In genomic region chr1:158714754-158715153, GRCh38 we compare ENCODE assay signal across 1 cellular context.
TF ChIP-seq lines count a peak whose summit lies in the region.

No MANE protein-coding gene starts in this region.

TF ChIP-seq in K562, 482 proteins besides CTCF, POLR2A, EP300 and RAD21:
- no peak for TF ChIP-seq MTA2 (IDR thresholded peaks at IDR 0.05; ENCODE audit: low read depth)
- no peak for TF ChIP-seq KLF13 (tag; IDR thresholded peaks at IDR 0.05; ENCODE audit: borderline replicate concordance, low read depth)
- no peak for TF ChIP-seq CEBPB (tag; IDR thresholded peaks at IDR 0.05)
- TF ChIP-seq RERE (CRISPR knock-in tag; IDR thresholded peaks at IDR 0.05; ENCODE audit: borderline replicate concordance): no peak
- no peak for TF ChIP-seq ESRRB (CRISPR knock-in tag; IDR thresholded peaks at IDR 0.05; ENCODE audit: borderline replicate concordance)
- no peak for TF ChIP-seq NFRKB (IDR thresholded peaks at IDR 0.05; ENCODE audit: low read depth)
- no peak for TF ChIP-seq CHD1 (IDR thresholded peaks at IDR 0.05; ENCODE audit: low read length)
- no peak for TF ChIP-seq ID3 (CRISPR knock-in tag; IDR thresholded peaks at IDR 0.05)
- TF ChIP-seq ID3 (tag; IDR thresholded peaks at IDR 0.05): no peak
- TF ChIP-seq HNRNPLL (IDR thresholded peaks at IDR 0.05; ENCODE audit: low read depth, low read length, poor library complexity, severe bottlenecking): no peak
- no peak for TF ChIP-seq NFATC3 (IDR thresholded peaks at IDR 0.05)
- TF ChIP-seq MIER1 (IDR thresholded peaks at IDR 0.05; ENCODE audit: low read depth): no peak
- TF ChIP-seq CBX1 (IDR thresholded peaks at IDR 0.05; ENCODE audit: low read depth): no peak
- TF ChIP-seq PRPF4 (IDR thresholded peaks at IDR 0.05; ENCODE audit: insufficient read depth, low read depth, low read length, poor library complexity, severe bottlenecking): no peak
- no peak for TF ChIP-seq CBX2 (IDR thresholded peaks at IDR 0.05; ENCODE audit: insufficient read depth, low read length, poor library complexity, severe bottlenecking)
- TF ChIP-seq MCM2 (IDR thresholded peaks at IDR 0.05; ENCODE audit: low read depth): no peak
- no peak for TF ChIP-seq RNF219 (CRISPR knock-in tag; IDR thresholded peaks at IDR 0.05)
- no peak for TF ChIP-seq GABPB1 (CRISPR knock-in tag; IDR thresholded peaks at IDR 0.05)
- no peak for TF ChIP-seq YBX1 (IDR thresholded peaks at IDR 0.05)
- no peak for TF ChIP-seq ETV6 (IDR thresholded peaks at IDR 0.05; ENCODE audit: borderline replicate concordance in 1 of 2, low read depth in 2 of 2, low read length in 1 of 2)
- no peak for TF ChIP-seq ETV6 (CRISPR knock-in tag; IDR thresholded peaks at IDR 0.05; ENCODE audit: borderline replicate concordance)
TF ChIP-seq in K562: peak in this region for 0.
